22 cellular contexts compared by ENCODE assay signal in genomic region chr18:27143580-27144287, GRCh38. TPM values are rescaled to one million over a fixed set of nuclear protein-coding genes. Genes with fewer than 3 reads are reported as not detected.
DNase-seq lines count a peak whose midpoint lies in the region; ATAC-seq, FAIRE-seq and TF ChIP-seq lines count a peak whose summit lies in the region.
"Had no signal": no experiment of that assay in that cellular context is flagged by ENCODE, and none has a peak within 500 bp of the region (broad histone marks: within the 10 kb centered on the region; RNA-seq: fewer than 3 reads in every experiment).

No MANE protein-coding gene starts in this region.

- no peak for TF ChIP-seq RAD21 in HepG2 (CRISPR knock-in tag; IDR thresholded peaks at IDR 0.05)

- no peak overlapping the region for H3K4me3 ChIP-seq in heart left ventricle
- H3K4me3 ChIP-seq in HepG2 (replicated peaks in 1 of 3; ENCODE audit: insufficient read depth in 1 of 3, low read depth in 2 of 3, low read length in 3 of 3), result peak overlapping the region in 2 of 3 experiments; percentile 42 to 69; a peak in 4 of 6 replicates
- H3K4me3 ChIP-seq in BE2C (ENCODE audit: low read depth, low read length), result no peak overlapping the region
- H3K4me3 ChIP-seq: left lung had no signal

- WGBS in heart left ventricle, 4 donors, result 34 to 48% (median 37%) methylated on average over 10 of the region's 10 CpGs
- 4% methylated on average over 10 of the region's 10 CpGs for WGBS in HepG2 (ENCODE audit: low lambda C conversion rate)

- H3K27me3 ChIP-seq in heart left ventricle, result no peaks in the 10 kb centered on the region
- no peaks in the 10 kb centered on the region for H3K27me3 ChIP-seq in HepG2 (ENCODE audit: control insufficient read depth in 1 of 2, insufficient read depth in 2 of 2, low read length in 2 of 2)
- H3K27me3 ChIP-seq in BE2C, result no peaks in the 10 kb centered on the region
- H3K27me3 ChIP-seq: left lung had no signal

- no peak for TF ChIP-seq POLR2A in heart left ventricle (IDR thresholded peaks at IDR 0.05)
- no peak for TF ChIP-seq POLR2A in HepG2 (IDR thresholded peaks at IDR 0.05; ENCODE audit: insufficient read depth in 1 of 2, low read depth in 2 of 2, low read length in 2 of 2)
- no peak for TF ChIP-seq POLR2A in GM18505 (IDR thresholded peaks at IDR 0.05; ENCODE audit: borderline replicate concordance, extremely low read depth, insufficient read depth, insufficient read length)

- no peaks in the 10 kb centered on the region for H4K20me1 ChIP-seq in HepG2 (ENCODE audit: insufficient read depth, low read length)

- DNase-seq in Right ventricle myocardium superior, result peak; percentile 77
- no peak for DNase-seq in cardiac septum (ENCODE audit: low spot score)
- DNase-seq in heart left ventricle, result peak; percentile 43 to 83 (median 65)
- DNase-seq in HepG2 (ENCODE audit: low spot score), result peak; percentile 60
- DNase-seq in BE2C, result no peak
- no peak for DNase-seq in midbrain (lab: John Stamatoyannopoulos, UW)
- DNase-seq: 8988T; activated naive CD4-positive, alpha-beta T cell treated with anti-CD3 and anti-CD28 coated beads, Interleukin-2, amount 10 ng/mL, durations not matched to agents 7 days and 5 days; CD8-positive, alpha-beta T cell; dermis blood vessel endothelial cell; DMS153; Kasumi-1; left lung; NCI-H1930; NCI-H774 had no signal

- H3K9me3 ChIP-seq in heart left ventricle (peaks cover 0 to 8% (median 0%) of the 10 kb centered on the region in 12 donors), HepG2 (ENCODE audit: low read length) (no peaks in the 10 kb centered on the region), BE2C (no peaks in the 10 kb centered on the region)

- peaks cover 0 to 9% (median 0%) of the 10 kb centered on the region in 12 donors for H3K4me1 ChIP-seq in heart left ventricle
- H3K4me1 ChIP-seq in HepG2 (ENCODE audit: insufficient read depth, low read length), result peaks cover 33% of the 10 kb centered on the region
- no peaks in the 10 kb centered on the region for H3K4me1 ChIP-seq in BE2C
- H3K4me1 ChIP-seq: left lung had no signal

- TF ChIP-seq CTCF in heart left ventricle (IDR thresholded peaks at IDR 0.05), result no peak
- no peak for TF ChIP-seq CTCF in HepG2 (CRISPR knock-in tag; IDR thresholded peaks at IDR 0.05)
- TF ChIP-seq CTCF in BE2C (IDR thresholded peaks at IDR 0.05; ENCODE audit: low read depth, low read length), result no peak

- peak overlapping the region in 10 of 12 donors; percentile 2 to 79 (median 62) for H3K27ac ChIP-seq in heart left ventricle
- H3K27ac ChIP-seq in HepG2 (ENCODE audit: extremely low read length, insufficient read depth, low read length), result no peak overlapping the region
- H3K27ac ChIP-seq: left lung, VCaP had no signal

- POLR2A ChIA-PET in HepG2 (lab: Yijun Ruan, JAX), result interaction anchor here (1.0 kb wide), 1 partner anchor 20 kb away, joined by 3 read pairs; no protein-coding TSS in a partner anchor

- ATAC-seq in Right ventricle myocardium superior (ENCODE audit: poor library complexity) (peak; percentile 99), heart left ventricle (peak; percentile 92 to 99 (median 96)), HepG2 (peak; percentile 93), GM19035 (IDR thresholded peaks at IDR 0.05; ENCODE audit: unreplicated experiment) (no peak), GM18505 (IDR thresholded peaks at IDR 0.05; ENCODE audit: unreplicated experiment) (no peak)
- ATAC-seq: CD8-positive, alpha-beta T cell; left lung had no signal

- H3K36me3 ChIP-seq in heart left ventricle (no peaks in the 10 kb centered on the region), HepG2 (replicated peaks in 1 of 2; ENCODE audit: control insufficient read depth in 1 of 2, insufficient read depth in 2 of 2, low read length in 2 of 2) (no peaks in the 10 kb centered on the region), BE2C (no peaks in the 10 kb centered on the region)
- H3K36me3 ChIP-seq: left lung had no signal

- H3K9ac ChIP-seq in HepG2 (ENCODE audit: insufficient read depth, low read depth, low read length), result no peak overlapping the region

- H3K79me2 ChIP-seq in HepG2 (ENCODE audit: insufficient read depth, low read length), result no peaks in the 10 kb centered on the region

- no peak overlapping the region for H2AFZ ChIP-seq in HepG2 (ENCODE audit: low read length)

- BruUV-seq in HepG2 (replicated peaks; lab: Mats Ljungman, UMichigan), result no TSS peak

- no peak for FAIRE-seq in HepG2 (lab: Jason Lieb, UNC)
- FAIRE-seq: G401.6, H54 had no signal

- intact Hi-C loops in Right ventricle myocardium superior (cut with DNase I), result no loop called here
- intact Hi-C loops in cardiac septum (cut with DNase I), result no loop called here
- intact Hi-C loops in heart left ventricle (cut with DNase I), result loop anchor here in 4 of 10 donors (5.0 to 10.0 kb wide), 2 partner anchors 86 to 89 kb away; no protein-coding TSS in a partner anchor
- intact Hi-C loops in HepG2 (cut with micrococcal nuclease; ENCODE audit: unreplicated experiment), result loop anchor here (2.0 to 5.0 kb wide), 2 partner anchors 83 to 101 kb away; no protein-coding TSS in a partner anchor

- TF ChIP-seq EP300 in HepG2 (IDR thresholded peaks at IDR 0.05; ENCODE audit: low read depth in 2 of 2, low read length in 2 of 2), result 0 out of 4 replicates have a peak, but pooled peaks of 1 of the 2 experiments have one; percentile 14
- no peak for TF ChIP-seq EP300 in HepG2 (CRISPR knock-in tag; IDR thresholded peaks at IDR 0.05; ENCODE audit: borderline replicate concordance)

- CTCF ChIA-PET in HepG2 (lab: Yijun Ruan, JAX; ENCODE audit: low intra/inter-chr PET ratio, low total read pairs), result no interaction called here

- in situ Hi-C loops in HepG2 (cut with HindIII; ENCODE audit: extremely low pct_ligation_motif_present, low pct_unique_long_range_greater_than_20kb), result no loop called here

- H3K4me2 ChIP-seq in HepG2 (ENCODE audit: low read depth, low read length), result peak overlapping the region; percentile 80

TF ChIP-seq in HepG2, 621 proteins besides CTCF, POLR2A, EP300 and RAD21 (continues in another document):
- peak; percentile 38; the same call in 1 of the 2 replicates for TF ChIP-seq RXRB (CRISPR knock-in tag; IDR thresholded peaks at IDR 0.05; ENCODE audit: borderline replicate concordance)
- no peak for TF ChIP-seq RFX3 (CRISPR knock-in tag; IDR thresholded peaks at IDR 0.05)
- no peak for TF ChIP-seq DNMT3B (CRISPR knock-in tag; conservative IDR thresholded peaks at IDR 0.05)
- TF ChIP-seq NR2F6 (IDR thresholded peaks at IDR 0.05), result no peak
- TF ChIP-seq NR2F6 (CRISPR knock-in tag; IDR thresholded peaks at IDR 0.05), result peak; percentile 51; the same call in 1 of the 2 replicates
- TF ChIP-seq ZBTB14 (CRISPR knock-in tag; IDR thresholded peaks at IDR 0.05), result no peak
- TF ChIP-seq BCL6 (CRISPR knock-in tag; IDR thresholded peaks at IDR 0.05), result peak; percentile 30; the same call in 1 of the 2 replicates
- peak; percentile 22; the same call in 1 of the 2 replicates for TF ChIP-seq THRA (CRISPR knock-in tag; IDR thresholded peaks at IDR 0.05; ENCODE audit: borderline replicate concordance)
- TF ChIP-seq CENPX (CRISPR knock-in tag; IDR thresholded peaks at IDR 0.05), result no peak

RNA-seq across cellular contexts. Expression of gene CHST9, which starts 41.4 kb away (rescaled TPM):
- 8.7 TPM for total RNA-seq in Right ventricle myocardium superior
- total RNA-seq in cardiac septum, result not detected
- 10 to 100 TPM in 3 of 9 donors, 1 to 10 TPM in 5, under 1 TPM in 1; 0.37 to 20.2 (median 4.8) TPM for total RNA-seq in heart left ventricle
- polyA plus RNA-seq in heart left ventricle, result 1 to 10 TPM in 1 of 2 donors, under 1 TPM in 1; 0.03 to 2.4 TPM
- total RNA-seq in HepG2 (2016; rRNA removed; fragmentation: Illumina TruSeq; extraction: Trizol), result 7.5 and 9.6 TPM in 2 replicates
- total RNA-seq in HepG2 (2016; cell fraction: cytosol; rRNA removed; fragmentation: Illumina TruSeq; extraction: Trizol; ENCODE audit: low read depth), result 1.2 and 1.8 TPM in 2 replicates
- total RNA-seq in HepG2 (2016; cell fraction: insoluble cytoplasmic fraction; rRNA removed; fragmentation: Illumina TruSeq; extraction: Trizol), result 8.3 and 8.4 TPM in 2 replicates
- 3.3 and 4.1 TPM in 2 replicates for total RNA-seq in HepG2 (2016; cell fraction: membrane; rRNA removed; fragmentation: Illumina TruSeq; extraction: Trizol)
- 13.6 and 15.2 TPM in 2 replicates for total RNA-seq in HepG2 (2016; cell fraction: nucleus; rRNA removed; fragmentation: Illumina TruSeq; extraction: Trizol)
- 1.7 and 3.2 TPM in 2 replicates for polyA plus RNA-seq in HepG2 (2011; rRNA removed)
- polyA plus RNA-seq in HepG2 (2011; cell fraction: cytosol; rRNA removed), result 1.0 and 1.4 TPM in 2 replicates
- polyA plus RNA-seq in HepG2 (2011; cell fraction: nucleus; rRNA removed), result 0.84 and 1.2 TPM in 2 replicates
- 1.8 and 2.1 TPM in 2 replicates for polyA plus RNA-seq in HepG2 (2012)
- polyA plus RNA-seq in HepG2 (2016; cell fraction: cytosol; fragmentation: Illumina TruSeq; extraction: Trizol; ENCODE audit: low read depth), result 0.31 and 0.55 TPM in 2 replicates
- polyA plus RNA-seq in HepG2 (2016; cell fraction: insoluble cytoplasmic fraction; fragmentation: Illumina TruSeq; extraction: Trizol; ENCODE audit: low read depth), result 6.3 and 6.5 TPM in 2 replicates
- polyA plus RNA-seq in HepG2 (2016; cell fraction: membrane; fragmentation: Illumina TruSeq; extraction: Trizol; ENCODE audit: low read depth), result 1.2 and 1.4 TPM in 2 replicates
- polyA plus RNA-seq in HepG2 (2016; cell fraction: nucleus; fragmentation: Illumina TruSeq; extraction: Trizol; ENCODE audit: insufficient read depth, low read depth), result 8.5 and 8.6 TPM in 2 replicates
- 1.3 TPM in 1 of 2 replicates, not detected in the other for polyA minus RNA-seq in HepG2 (2011; rRNA and poly(A)+ RNA removed; ENCODE audit: low replicate concordance)
- 2.3 and 4.1 TPM in 2 replicates for polyA minus RNA-seq in HepG2 (2011; cell fraction: cytosol; rRNA and poly(A)+ RNA removed)
- 8.1 TPM in 2 replicates for polyA minus RNA-seq in HepG2 (2011; cell fraction: nucleus; rRNA and poly(A)+ RNA removed)
- polyA plus RNA-seq in BE2C (2012; ENCODE audit: insufficient read depth, insufficient read length, low read depth), result not detected
- total RNA-seq: activated CD4-positive, alpha-beta T cell treated with anti-CD3 and anti-CD28 coated beads, Interleukin-2, amount 10 ng/mL, durations not matched to agents 24 days and 14 days; CD8-positive, alpha-beta T cell; fibroblast of lung had no signal
- polyA plus RNA-seq: fibroblast of lung had no signal

Comparison
In these comparisons a context has a peak if more than half of its experiments do, and no peak if none do; other contexts are left out.
1. DNase-seq: peak in Right ventricle myocardium superior (single experiment), heart left ventricle (5 of 5) and HepG2 (single experiment); none in cardiac septum (single experiment), BE2C (single experiment) and midbrain (single experiment).
2. ATAC-seq: peak in Right ventricle myocardium superior (single experiment), heart left ventricle (4 of 4) and HepG2 (single experiment); none in GM19035 (single experiment) and GM18505 (single experiment).
3. H3K4me3 ChIP-seq: peak in HepG2 (2 of 3); none in heart left ventricle (0 of 12) and BE2C (single experiment).